Comparison of ENCODE assay signal across 8 cellular contexts in genomic region chr1:230310381-230311163, GRCh38.
A peak's percentile ranks its signal among the peaks of the same experiment; 100 is the strongest.
DNase-seq lines count a peak whose midpoint lies in the region; ATAC-seq and TF ChIP-seq lines count a peak whose summit lies in the region.

No MANE protein-coding gene starts in this region.

- 25 to 55% methylated on average over 6 to 12 of the region's 14 CpGs for WGBS in gastroesophageal sphincter (ENCODE audit: low coverage in 1 of 2), 2 donors
- 32 to 34% (median 32%) methylated on average over 14 of the region's 14 CpGs for whole genome bisulfite sequencing in ovary, 3 donors
- WGBS in upper lobe of left lung, 2 donors = 32 to 37% methylated on average over 14 of the region's 14 CpGs

- no peaks in the 10 kb centered on the region for H3K9me3 ChIP-seq in SJSA1 (replicated peaks)
- no peaks in the 10 kb centered on the region for H3K9me3 ChIP-seq in gastroesophageal sphincter
- H3K9me3 ChIP-seq in ovary = no peaks in the 10 kb centered on the region
- H3K9me3 ChIP-seq in upper lobe of left lung = no peaks in the 10 kb centered on the region

- intact Hi-C loops in ovary (cut with DNase I) = loop anchor here in 1 of 4 donors (2.0 kb wide), 1 partner anchor 650 kb away; no protein-coding TSS in a partner anchor

- no peak overlapping the region for H3K4me3 ChIP-seq in LNCaP clone FGC (ENCODE audit: low read depth, low read length)
- H3K4me3 ChIP-seq in SJSA1 = no peak overlapping the region
- H3K4me3 ChIP-seq in gastroesophageal sphincter = no peak overlapping the region
- no peak overlapping the region for H3K4me3 ChIP-seq in ovary
- no peak overlapping the region for H3K4me3 ChIP-seq in upper lobe of left lung

- no peaks in the 10 kb centered on the region for H3K27me3 ChIP-seq in SJSA1 (replicated peaks)
- H3K27me3 ChIP-seq in gastroesophageal sphincter = no peaks in the 10 kb centered on the region
- no peaks in the 10 kb centered on the region for H3K27me3 ChIP-seq in ovary
- H3K27me3 ChIP-seq in upper lobe of left lung = no peaks in the 10 kb centered on the region

- TF ChIP-seq EP300 in gastroesophageal sphincter (IDR thresholded peaks at IDR 0.05) (no peak), ovary (IDR thresholded peaks at IDR 0.05) (no peak), upper lobe of left lung (IDR thresholded peaks at IDR 0.05) (no peak)

- H3K36me3 ChIP-seq in SJSA1 (no peaks in the 10 kb centered on the region), gastroesophageal sphincter (no peaks in the 10 kb centered on the region), ovary (no peaks in the 10 kb centered on the region), upper lobe of left lung (no peaks in the 10 kb centered on the region)

- ATAC-seq in GM18502 (IDR thresholded peaks at IDR 0.05; ENCODE audit: poor library complexity, unreplicated experiment) (peak; percentile 59), gastroesophageal sphincter (peak; percentile 84), upper lobe of left lung (ENCODE audit: low FRiP score in 2 of 2) (peak; percentile 87 to 89)

- DNase-seq in A172 (ENCODE audit: low spot score) (peak; percentile 76), LNCaP clone FGC (ENCODE audit: low read depth) (peak; percentile 47), SJSA1 (ENCODE audit: low read depth in 1 of 2, low spot score in 2 of 2) (peak; percentile 56 to 67), ovary (peak; percentile 73 to 87 (median 85)), upper lobe of left lung (peak in 1 of 2 donors; percentile 78)
- DNase-seq in activated naive CD4-positive, alpha-beta T cell treated with Interleukin-2 at 50 U/mL for 16 hours = peak; percentile 61

- peak; percentile 94 for TF ChIP-seq CTCF in LNCaP clone FGC (IDR thresholded peaks at IDR 0.05; ENCODE audit: control insufficient read depth, extremely low read depth, insufficient read depth)
- TF ChIP-seq CTCF in gastroesophageal sphincter (IDR thresholded peaks at IDR 0.05) = peak; percentile 89 to 93 (median 91)
- TF ChIP-seq CTCF in ovary (IDR thresholded peaks at IDR 0.05) = peak; percentile 88 to 89 (median 88)
- TF ChIP-seq CTCF in upper lobe of left lung (IDR thresholded peaks at IDR 0.05) = peak; percentile 80 to 93 (median 86)

- H3K4me1 ChIP-seq in SJSA1 (replicated peaks) (peaks cover 14% of the 10 kb centered on the region), gastroesophageal sphincter (peaks cover 0 to 15% (median 0%) of the 10 kb centered on the region in 3 donors), ovary (ENCODE audit: insufficient read depth) (no peaks in the 10 kb centered on the region), upper lobe of left lung (peaks cover 0 to 5% (median 1%) of the 10 kb centered on the region in 4 donors)

- TF ChIP-seq POLR2A in gastroesophageal sphincter (IDR thresholded peaks at IDR 0.05) (no peak), ovary (IDR thresholded peaks at IDR 0.05) (no peak), upper lobe of left lung (IDR thresholded peaks at IDR 0.05) (no peak)

- H3K27ac ChIP-seq in SJSA1 (no peak overlapping the region), gastroesophageal sphincter (no peak overlapping the region), ovary (no peak overlapping the region), upper lobe of left lung (no peak overlapping the region)
